ENCODE assay signal across 17 cellular contexts in the genomic region with DNA sequence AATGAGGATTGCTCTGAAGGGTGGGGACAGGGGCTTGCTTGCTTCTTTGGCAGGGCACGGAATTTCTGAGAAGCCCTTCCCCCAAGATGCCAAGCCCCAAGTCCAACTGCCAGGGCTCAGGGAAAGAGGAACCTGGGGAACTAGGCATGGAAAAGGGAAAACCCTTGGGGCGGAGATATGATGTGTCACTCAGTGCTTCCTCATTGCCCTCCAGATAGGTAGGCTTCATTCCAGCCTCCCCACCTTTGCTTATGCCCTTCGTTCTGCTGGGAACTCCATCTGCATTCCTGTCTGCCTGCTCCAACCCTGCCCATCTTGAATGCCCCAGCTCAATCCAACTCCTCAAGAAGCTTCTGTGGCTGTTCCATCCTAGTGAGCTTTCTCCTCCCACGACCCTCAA.
"Had no signal": no experiment of that assay in that cellular context is flagged by ENCODE, and none has a peak within 500 bp of the region (broad histone marks: within the 10 kb centered on the region; RNA-seq: fewer than 3 reads in every experiment).

No MANE protein-coding gene starts in this region.

- H3K27ac ChIP-seq: neutrophil, VCaP had no signal

- H3K36me3 ChIP-seq: neutrophil had no signal

- H3K27me3 ChIP-seq: neutrophil had no signal

- ATAC-seq: left lobe of liver; naive thymus-derived CD8-positive, alpha-beta T cell; SK-N-SH treated with all-trans-retinoic acid at 6 μM for 48 hours had no signal

- DNase-seq: activated CD4-positive, alpha-beta memory T cell treated with anti-CD3 and anti-CD28 coated beads, Interleukin-2, amount 10 ng/mL, durations not matched to agents 7 days and 5 days; activated naive CD8-positive, alpha-beta T cell treated with anti-CD3 and anti-CD28 coated beads, Interleukin-2, amount 10 ng/mL, durations not matched to agents 7 days and 5 days; activated T-cell treated with anti-CD3 and anti-CD28 coated beads, Interleukin-2, amount 50 U/mL, for 48 hours; effector CD8-positive, alpha-beta T cell; foreskin melanocyte; naive thymus-derived CD8-positive, alpha-beta T cell; retina; stimulated activated CD4-positive, alpha-beta T cell treated with anti-CD3 and anti-CD28 coated beads, Interleukin-4, amount 100 ng/mL, for 4 hours; stimulated activated CD8-positive, alpha-beta memory T cell treated with anti-CD3 and anti-CD28 coated beads, Interleukin-4, amount 100 ng/mL, for 48 hours; stimulated activated naive CD4-positive, alpha-beta T cell treated with Interleukin-2 at 50 U/mL for 16 hours; substantia nigra; T-helper 1 cell; trophoblast cell had no signal

- H3K9me3 ChIP-seq: neutrophil had no signal
